In genomic region chr2:97664636-97664970, GRCh38 we compare ENCODE assay signal across 8 cellular contexts. TPM values are rescaled to one million over a fixed set of nuclear protein-coding genes. Genes with fewer than 3 reads are reported as not detected.
DNase-seq lines count a peak whose midpoint lies in the region; ATAC-seq and TF ChIP-seq lines count a peak whose summit lies in the region.

No MANE protein-coding gene starts in this region.

- H3F3A ChIP-seq in SK-N-SH (replicated peaks; ENCODE audit: insufficient read depth), result peaks cover 15% of the 10 kb centered on the region

- H3K4me3 ChIP-seq in SK-N-SH (ENCODE audit: low read depth in 2 of 2, low read length in 1 of 2) (peak overlapping the region; percentile 81 to 89), fibroblast of mammary gland (ENCODE audit: control insufficient read depth, low read depth, low read length) (peak overlapping the region; percentile 82), sigmoid colon (peak overlapping the region; percentile 56 to 83 (median 76))

- peak overlapping the region; percentile 98 for H3K27ac Mint-ChIP-seq in activated T-cell treated with anti-CD3 and anti-CD28 coated beads, Interleukin-2, amount 50 U/mL, for 24 hours

- 5% methylated on average over 21 of the region's 21 CpGs for WGBS in SK-N-SH (ENCODE audit: low lambda C conversion rate)
- 4 to 8% methylated on average over 21 of the region's 21 CpGs for WGBS in sigmoid colon, 2 donors

- CTCF ChIA-PET in SK-N-SH (lab: Yijun Ruan, JAX), result interaction anchor here (0.7 to 8.6 kb wide), 9 partner anchors 12 to 668 kb away, joined by 3 to 88 read pairs (median 4); partner anchors contain the start of genes ANKRD36B and COX5B

- H3K27ac ChIP-seq in SK-N-SH (ENCODE audit: low read depth in 2 of 2, low read length in 1 of 2) (peak overlapping the region; percentile 92 to 95), sigmoid colon (peak overlapping the region; percentile 93 to 98 (median 97))

- TF ChIP-seq EP300 in SK-N-SH (IDR thresholded peaks at IDR 0.05; ENCODE audit: borderline replicate concordance in 1 of 2, low read depth in 1 of 2, low read length in 1 of 2) (no peak), sigmoid colon (IDR thresholded peaks at IDR 0.05) (no peak)

- H3K79me2 ChIP-seq in SK-N-SH (ENCODE audit: insufficient read depth), result peaks cover 31% of the 10 kb centered on the region

- DNase-seq in activated T-cell treated with anti-CD3 and anti-CD28 coated beads, Interleukin-2, amount 50 U/mL, for 24 hours, result no peak
- no peak for DNase-seq in activated T-cell treated with anti-CD3 and anti-CD28 coated beads, Interleukin-2, amount 50 U/mL, for 48 hours
- DNase-seq in SK-N-SH, result no peak
- DNase-seq in fibroblast of mammary gland (ENCODE audit: low read depth), result no peak
- no peak for DNase-seq in sigmoid colon
- no peak for DNase-seq in NCI-H187 (lab: John Stamatoyannopoulos, UW)

- 0 out of 2 replicates have a peak, but pooled peaks cover 7% of the 10 kb centered on the region for H4K20me1 ChIP-seq in SK-N-SH (ENCODE audit: insufficient read depth)

- H3K4me1 ChIP-seq in SK-N-SH (ENCODE audit: control insufficient read depth in 1 of 2, insufficient read depth in 2 of 2, low read depth in 1 of 2, low read length in 1 of 2), result peaks cover 15% of the 10 kb centered on the region in 2 experiments; a peak in 3 of 4 replicates
- peaks cover 0 to 38% (median 28%) of the 10 kb centered on the region in 4 donors for H3K4me1 ChIP-seq in sigmoid colon

- H3K4me2 ChIP-seq in SK-N-SH, result peak overlapping the region; percentile 89

- peaks cover 0 to 4% of the 10 kb centered on the region in 2 experiments for H3K36me3 ChIP-seq in SK-N-SH (replicated peaks in 1 of 2; ENCODE audit: control insufficient read depth in 1 of 2, insufficient read depth in 2 of 2, low read length in 1 of 2)
- H3K36me3 ChIP-seq in sigmoid colon, result peaks cover 0 to 9% (median 0%) of the 10 kb centered on the region in 4 donors

- intact Hi-C loops in sigmoid colon (cut with DNase I), result loop anchor here (1.0 to 10.0 kb wide), 3 partner anchors 33 to 1132 kb away; partner anchors contain the start of genes COA5 and UNC50

- peak overlapping the region; percentile 90 for H3K4me3 Mint-ChIP-seq in activated T-cell treated with anti-CD3 and anti-CD28 coated beads, Interleukin-2, amount 50 U/mL, for 24 hours

- ATAC-seq in GM19351 (IDR thresholded peaks at IDR 0.05; ENCODE audit: unreplicated experiment) (no peak), GM19397 (IDR thresholded peaks at IDR 0.05; ENCODE audit: unreplicated experiment) (no peak)

- no peak for TF ChIP-seq POLR2A in sigmoid colon (IDR thresholded peaks at IDR 0.05)

- no peaks in the 10 kb centered on the region for H3K9me2 ChIP-seq in SK-N-SH

- POLR2A ChIA-PET in SK-N-SH (lab: Yijun Ruan, JAX), result interaction anchor here (0.9 to 1.8 kb wide), 5 partner anchors 11 to 29 kb away, joined by 3 to 26 read pairs (median 3); partner anchors contain the start of gene COX5B

- peak overlapping the region; percentile 96 for H2AFZ ChIP-seq in SK-N-SH (ENCODE audit: low read depth)

- H3K27me3 Mint-ChIP-seq in activated T-cell treated with anti-CD3 and anti-CD28 coated beads, Interleukin-2, amount 50 U/mL, for 24 hours, result no peaks in the 10 kb centered on the region

- peaks cover 37% of the 10 kb centered on the region for H3K36me3 Mint-ChIP-seq in activated T-cell treated with anti-CD3 and anti-CD28 coated beads, Interleukin-2, amount 50 U/mL, for 24 hours (ENCODE audit: low read depth)

- H3K9me3 ChIP-seq in SK-N-SH (no peaks in the 10 kb centered on the region), sigmoid colon (no peaks in the 10 kb centered on the region)

- TF ChIP-seq CTCF in SK-N-SH (IDR thresholded peaks at IDR 0.05), result 0 out of 2 replicates have a peak, but pooled peaks have one; percentile 3
- no peak for TF ChIP-seq CTCF in fibroblast of mammary gland (conservative IDR thresholded peaks at IDR 0.05; ENCODE audit: control insufficient read depth, insufficient read depth, low read depth, low read length)
- TF ChIP-seq CTCF in sigmoid colon (IDR thresholded peaks at IDR 0.05), result peak in 1 of 4 experiments; percentile 5

- peak overlapping the region; percentile 76 for H3K9ac ChIP-seq in SK-N-SH

- H3K27me3 ChIP-seq in SK-N-SH (ENCODE audit: insufficient read depth) (no peaks in the 10 kb centered on the region), sigmoid colon (no peaks in the 10 kb centered on the region)

- no peaks in the 10 kb centered on the region for H3K9me3 Mint-ChIP-seq in activated T-cell treated with anti-CD3 and anti-CD28 coated beads, Interleukin-2, amount 50 U/mL, for 24 hours

- TF ChIP-seq RAD21 in SK-N-SH (IDR thresholded peaks at IDR 0.05; ENCODE audit: low read length), result no peak

- H3K4me1 Mint-ChIP-seq in activated T-cell treated with anti-CD3 and anti-CD28 coated beads, Interleukin-2, amount 50 U/mL, for 24 hours (ENCODE audit: low read depth), result peaks cover 36% of the 10 kb centered on the region

TF ChIP-seq in SK-N-SH, 30 proteins besides CTCF, POLR2A, EP300 and RAD21:
- TF ChIP-seq TAF1 (IDR thresholded peaks at IDR 0.05; ENCODE audit: borderline replicate concordance, low read depth, low read length) (no peak), ELF1 (IDR thresholded peaks at IDR 0.05) (no peak), EZH2phosphoT487 (IDR thresholded peaks at IDR 0.05; ENCODE audit: borderline replicate concordance, low read depth) (no peak), CHD2 (IDR thresholded peaks at IDR 0.05; ENCODE audit: low read length, partially characterized antibody) (no peak), FOXJ3 (CRISPR knock-in tag; IDR thresholded peaks at IDR 0.05) (no peak), POLR2AphosphoS5 (IDR thresholded peaks at IDR 0.05; ENCODE audit: low read depth, low read length) (no peak), MXI1 (IDR thresholded peaks at IDR 0.05; ENCODE audit: low read depth, low read length) (no peak), RXRA (IDR thresholded peaks at IDR 0.05; ENCODE audit: borderline replicate concordance, low read depth) (no peak), YY1 (IDR thresholded peaks at IDR 0.05; ENCODE audit: low read depth) (no peak), TEAD4 (IDR thresholded peaks at IDR 0.05; ENCODE audit: borderline replicate concordance, insufficient read depth) (no peak), MEF2A (IDR thresholded peaks at IDR 0.05; ENCODE audit: borderline replicate concordance, low read depth) (no peak), RCOR1 (IDR thresholded peaks at IDR 0.05; ENCODE audit: low read length) (no peak)
- TF ChIP-seq, protein P1, sequence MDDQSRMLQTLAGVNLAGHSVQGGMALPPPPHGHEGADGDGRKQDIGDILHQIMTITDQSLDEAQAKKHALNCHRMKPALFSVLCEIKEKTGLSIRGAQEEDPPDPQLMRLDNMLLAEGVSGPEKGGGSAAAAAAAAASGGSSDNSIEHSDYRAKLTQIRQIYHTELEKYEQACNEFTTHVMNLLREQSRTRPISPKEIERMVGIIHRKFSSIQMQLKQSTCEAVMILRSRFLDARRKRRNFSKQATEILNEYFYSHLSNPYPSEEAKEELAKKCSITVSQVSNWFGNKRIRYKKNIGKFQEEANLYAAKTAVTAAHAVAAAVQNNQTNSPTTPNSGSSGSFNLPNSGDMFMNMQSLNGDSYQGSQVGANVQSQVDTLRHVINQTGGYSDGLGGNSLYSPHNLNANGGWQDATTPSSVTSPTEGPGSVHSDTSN (IDR thresholded peaks at IDR 0.05), result no peak

RNA-seq across cellular contexts. Expression of gene ACTR1B, which starts 0.8 kb away (rescaled TPM):
- 51.5 and 55.1 TPM in 2 replicates for polyA plus RNA-seq in SK-N-SH (2012; rRNA removed)
- 21.3 and 36.6 TPM in 2 replicates for polyA plus RNA-seq in SK-N-SH (2012; cell fraction: cytosol; rRNA removed)
- 120 and 133 TPM in 2 replicates for polyA plus RNA-seq in SK-N-SH (2012; cell fraction: nucleus; rRNA removed)
- total RNA-seq in sigmoid colon, result 10 to 100 TPM; 63.0 to 85.3 (median 77.6) TPM
- 10 to 100 TPM; 55.3 to 75.4 (median 67.5) TPM for polyA plus RNA-seq in sigmoid colon

RNA-seq across cellular contexts. Expression of gene C2orf92, which starts 4.9 kb away (rescaled TPM):
- polyA plus RNA-seq in SK-N-SH (2012; rRNA removed), result 3.1 and 5.6 TPM in 2 replicates
- polyA plus RNA-seq in SK-N-SH (2012; cell fraction: cytosol; rRNA removed), result 0.94 and 1.3 TPM in 2 replicates
- 27.9 and 40.6 TPM in 2 replicates for polyA plus RNA-seq in SK-N-SH (2012; cell fraction: nucleus; rRNA removed)
- total RNA-seq in sigmoid colon, result 10 to 100 TPM in 1 of 4 donors, 1 to 10 TPM in 2, not detected in 1; 6.0 to 22.7 (median 6.3) TPM
- 1 to 10 TPM in 2 of 3 donors, not detected in 1; 2.9 to 4.2 TPM for polyA plus RNA-seq in sigmoid colon

RNA-seq across cellular contexts. Expression of gene COX5B, which starts 18.7 kb away (rescaled TPM):
- polyA plus RNA-seq in SK-N-SH (2012; rRNA removed) (493 and 702 TPM in 2 replicates), sigmoid colon (1,000 to 10,000 TPM in 1 of 3 donors, 100 to 1,000 TPM in 2; 596 to 1,023 (median 842) TPM)
- 540 and 572 TPM in 2 replicates for polyA plus RNA-seq in SK-N-SH (2012; cell fraction: cytosol; rRNA removed)
- 262 and 386 TPM in 2 replicates for polyA plus RNA-seq in SK-N-SH (2012; cell fraction: nucleus; rRNA removed)
- total RNA-seq in sigmoid colon, result 100 to 1,000 TPM; 358 to 796 (median 595) TPM

RNA-seq across cellular contexts. Expression of gene ZAP70, which starts 48.8 kb away (rescaled TPM):
- polyA plus RNA-seq in SK-N-SH (2012; rRNA removed) (0.05 and 0.08 TPM in 2 replicates), sigmoid colon (10 to 100 TPM in 1 of 3 donors, not detected in 2; 28.0 TPM)
- 0.03 TPM in 1 of 2 replicates, not detected in the other for polyA plus RNA-seq in SK-N-SH (2012; cell fraction: cytosol; rRNA removed)
- 0.97 and 1.0 TPM in 2 replicates for polyA plus RNA-seq in SK-N-SH (2012; cell fraction: nucleus; rRNA removed)
- 1 to 10 TPM; 1.3 to 4.3 (median 2.2) TPM for total RNA-seq in sigmoid colon
